Comparison of ENCODE assay signal across 10 cellular contexts in the genomic region with DNA sequence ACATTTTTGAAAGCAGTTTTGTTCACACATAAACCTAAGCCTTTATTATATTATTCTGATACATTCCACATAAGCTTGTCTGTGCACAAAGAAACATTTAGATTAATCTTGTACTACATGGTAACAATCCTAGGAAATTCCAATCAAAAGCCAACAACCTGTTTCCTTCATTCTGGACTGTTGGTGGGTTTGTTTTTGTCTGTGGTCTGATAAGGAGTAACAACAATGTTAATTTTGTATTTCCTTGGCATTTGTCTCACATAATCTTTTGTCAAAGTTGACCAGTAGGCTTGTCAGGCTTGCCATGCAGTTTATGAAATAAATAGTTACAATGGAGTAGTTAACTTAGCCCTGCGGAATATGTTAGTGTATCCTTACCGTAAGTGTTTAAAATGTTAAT.
DNase-seq lines count a peak whose midpoint lies in the region; ATAC-seq and TF ChIP-seq lines count a peak whose summit lies in the region.
"Had no signal": no experiment of that assay in that cellular context is flagged by ENCODE, and none has a peak within 500 bp of the region (broad histone marks: within the 10 kb centered on the region; RNA-seq: fewer than 3 reads in every experiment).

No MANE protein-coding gene starts in this region.

- peaks cover 91% of the 10 kb centered on the region for H3K4me1 Mint-ChIP-seq in activated T-cell treated with anti-CD3 and anti-CD28 coated beads, Interleukin-2, amount 50 U/mL, for 24 hours (ENCODE audit: low read depth)
- H3K4me1 Mint-ChIP-seq in activated naive CD8-positive, alpha-beta T cell (ENCODE audit: low read depth), result peaks cover 91% of the 10 kb centered on the region

- ATAC-seq in thoracic aorta (ENCODE audit: insufficient number of reproducible peaks, low FRiP score, low read depth) (no peak), GM19452 (IDR thresholded peaks at IDR 0.05; ENCODE audit: unreplicated experiment) (no peak), GM18502 (IDR thresholded peaks at IDR 0.05; ENCODE audit: poor library complexity, unreplicated experiment) (no peak)

- no peak for TF ChIP-seq CTCF in thoracic aorta (IDR thresholded peaks at IDR 0.05)

- no peaks in the 10 kb centered on the region for H3K36me3 ChIP-seq in thoracic aorta

- H3K27ac Mint-ChIP-seq in activated T-cell treated with anti-CD3 and anti-CD28 coated beads, Interleukin-2, amount 50 U/mL, for 24 hours, result peak overlapping the region; percentile 90
- peak overlapping the region; percentile 98 for H3K27ac Mint-ChIP-seq in activated naive CD8-positive, alpha-beta T cell

- no peaks in the 10 kb centered on the region for H3K9me3 Mint-ChIP-seq in activated T-cell treated with anti-CD3 and anti-CD28 coated beads, Interleukin-2, amount 50 U/mL, for 24 hours
- H3K9me3 Mint-ChIP-seq in activated naive CD8-positive, alpha-beta T cell (ENCODE audit: low read depth), result no peaks in the 10 kb centered on the region

- H3K9me3 ChIP-seq in thoracic aorta, result no peaks in the 10 kb centered on the region

- H3K27ac ChIP-seq in layer of hippocampus (ENCODE audit: low read depth, low read length) (peak overlapping the region; percentile 72), thoracic aorta (peak overlapping the region; percentile 89 to 90)
- H3K27ac ChIP-seq: foreskin keratinocyte had no signal

- H3K36me3 Mint-ChIP-seq in activated T-cell treated with anti-CD3 and anti-CD28 coated beads, Interleukin-2, amount 50 U/mL, for 24 hours (ENCODE audit: low read depth), result peaks cover 47% of the 10 kb centered on the region
- peaks cover 3% of the 10 kb centered on the region for H3K36me3 Mint-ChIP-seq in activated naive CD8-positive, alpha-beta T cell

- H3K27me3 ChIP-seq in layer of hippocampus (ENCODE audit: control insufficient read depth, insufficient read depth, low read length), result no peaks in the 10 kb centered on the region
- no peaks in the 10 kb centered on the region for H3K27me3 ChIP-seq in thoracic aorta (replicated peaks; ENCODE audit: insufficient read depth)
- H3K27me3 ChIP-seq: foreskin keratinocyte had no signal

- peaks cover 41 to 79% of the 10 kb centered on the region in 2 donors for H3K4me1 ChIP-seq in thoracic aorta (ENCODE audit: control insufficient read depth in 1 of 2, low read depth in 2 of 2)

- DNase-seq in activated T-cell treated with anti-CD3 and anti-CD28 coated beads, Interleukin-2, amount 50 U/mL, for 24 hours, result no peak
- no peak for DNase-seq in activated T-cell treated with anti-CD3 and anti-CD28 coated beads for 4 hours
- no peak for DNase-seq in thoracic aorta (ENCODE audit: low spot score)
- no peak for DNase-seq in NCI-H2107 (lab: John Stamatoyannopoulos, UW)
- DNase-seq: NCI-H1694 treated with DMSO at 0.1 percent for 48 hours had no signal

- H3K27me3 Mint-ChIP-seq in activated T-cell treated with anti-CD3 and anti-CD28 coated beads, Interleukin-2, amount 50 U/mL, for 24 hours, result no peaks in the 10 kb centered on the region
- H3K27me3 Mint-ChIP-seq in activated naive CD8-positive, alpha-beta T cell, result no peaks in the 10 kb centered on the region

- peak overlapping the region; percentile 38 for H3K4me3 Mint-ChIP-seq in activated T-cell treated with anti-CD3 and anti-CD28 coated beads, Interleukin-2, amount 50 U/mL, for 24 hours
- peak overlapping the region; percentile 74 for H3K4me3 Mint-ChIP-seq in activated naive CD8-positive, alpha-beta T cell

- H3K4me3 ChIP-seq in thoracic aorta, result no peak overlapping the region
